ENCODE assay signal across 8 cellular contexts in the genomic region with DNA sequence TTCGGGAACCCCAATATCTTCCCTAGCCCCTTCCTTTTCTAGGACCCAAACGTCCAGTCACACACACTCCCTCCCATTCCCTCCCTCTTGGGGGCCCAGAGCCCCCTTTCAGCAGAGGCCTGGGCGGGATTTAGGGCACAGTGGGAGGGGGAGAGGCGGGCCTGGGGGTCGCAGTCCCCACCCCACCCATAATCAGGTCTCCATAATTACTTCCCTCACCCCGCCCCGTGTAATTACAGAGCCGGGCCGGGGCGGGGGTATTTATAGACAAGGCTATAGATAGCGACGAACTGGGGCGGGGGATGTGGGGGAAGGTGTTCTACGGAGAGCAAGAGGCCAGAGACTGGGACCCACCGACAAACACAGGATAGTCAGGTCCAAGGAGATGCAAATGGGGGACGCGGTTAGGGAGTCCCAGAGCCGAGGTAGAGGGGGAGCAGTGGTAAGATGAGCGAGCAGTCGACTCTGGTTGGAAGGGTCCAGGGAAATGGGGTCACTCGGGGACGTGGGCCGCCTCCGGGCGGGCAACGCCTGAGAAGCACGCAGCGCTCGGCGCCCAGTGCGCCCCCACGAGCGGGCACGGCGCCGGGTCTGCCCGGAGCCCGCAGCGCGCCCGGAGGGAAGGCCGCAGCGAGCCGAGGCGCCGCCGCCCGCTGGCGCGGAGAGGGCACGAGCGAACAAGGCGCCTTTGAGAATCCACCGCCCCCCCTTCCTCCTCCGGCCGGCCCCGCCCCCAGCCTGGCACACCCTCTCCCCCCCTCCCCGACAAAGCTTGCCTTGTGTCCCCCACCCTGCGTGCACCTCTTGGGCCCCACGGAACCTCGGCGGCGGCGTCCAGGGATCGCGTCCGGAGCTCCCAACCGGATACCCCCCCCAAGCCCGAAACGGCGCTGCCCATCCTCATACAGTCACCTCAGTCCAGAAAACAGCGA. TPM values are rescaled to one million over a fixed set of nuclear protein-coding genes. Genes with fewer than 3 reads are reported as not detected.
DNase-seq lines count a peak whose midpoint lies in the region; ATAC-seq and TF ChIP-seq lines count a peak whose summit lies in the region.

No MANE protein-coding gene starts in this region.

- in situ Hi-C loops in ACHN (cut with HindIII; ENCODE audit: low pct_ligation_motif_present, low pct_unique_long_range_greater_than_20kb, low sequenced_read_pairs) = no loop called here

- no peaks in the 10 kb centered on the region for H4K20me1 ChIP-seq in fibroblast of lung (ENCODE audit: control insufficient read depth, extremely low read depth, insufficient read depth, low read length)

- peaks cover 23% of the 10 kb centered on the region for H3K27me3 ChIP-seq in fibroblast of lung (ENCODE audit: control insufficient read depth, insufficient read depth, low read length)

- peak; percentile 29 to 45 (median 39) for ATAC-seq in T-cell (replicated peaks in 1 of 4)
- ATAC-seq in HG03565 (IDR thresholded peaks at IDR 0.05; ENCODE audit: unreplicated experiment) = no peak

- peaks cover 17 to 36% of the 10 kb centered on the region in 2 donors for H3K27me3 Mint-ChIP-seq in T-cell
- H3K27me3 Mint-ChIP-seq in nephron (ENCODE audit: low read depth) = peaks cover 38% of the 10 kb centered on the region

- POLR2A ChIA-PET in T-cell (lab: Charles Lee) = no interaction called here

- H3K9me3 Mint-ChIP-seq in T-cell (no peaks in the 10 kb centered on the region), nephron (no peaks in the 10 kb centered on the region)

- no peaks in the 10 kb centered on the region for H3K79me2 ChIP-seq in fibroblast of lung (ENCODE audit: control insufficient read depth, insufficient read depth, low read length)

- DNase-seq in COLO829 (ENCODE audit: low spot score) (peak; percentile 63), T-cell (peak in 8 of 34 experiments; percentile 21 to 49 (median 37)), fibroblast of lung (ENCODE audit: low read depth in 2 of 2) (peak in 1 of 2 donors; percentile 23), ACHN (no peak), NCI-H510A treated with DMSO at 0.1 percent for 48 hours (lab: John Stamatoyannopoulos, UW) (no peak), foreskin melanocyte (no peak)

- H3K36me3 Mint-ChIP-seq in T-cell = peaks cover 37% of the 10 kb centered on the region
- peaks cover 39% of the 10 kb centered on the region for H3K36me3 Mint-ChIP-seq in nephron (ENCODE audit: low read depth)

- H3K4me1 ChIP-seq in fibroblast of lung (ENCODE audit: control insufficient read depth, extremely low read depth, insufficient read depth, low read length) = no peaks in the 10 kb centered on the region

- H3K4me1 Mint-ChIP-seq in T-cell = peaks cover 21 to 26% (median 22%) of the 10 kb centered on the region in 3 donors
- H3K4me1 Mint-ChIP-seq in nephron = peaks cover 28% of the 10 kb centered on the region

- H3K9me3 ChIP-seq in fibroblast of lung (ENCODE audit: control insufficient read depth, insufficient read depth, low read depth, low read length) = no peaks in the 10 kb centered on the region

- peak overlapping the region in 1 of 2 donors; percentile 72 for H3K27ac Mint-ChIP-seq in T-cell
- no peak overlapping the region for H3K27ac Mint-ChIP-seq in nephron

- no peak overlapping the region for H2AFZ ChIP-seq in fibroblast of lung (ENCODE audit: low read length)

- H3K4me3 Mint-ChIP-seq in T-cell (peak overlapping the region; percentile 73 to 82 (median 78)), nephron (peak overlapping the region; percentile 81 to 86 (median 84))

- H3K4me3 ChIP-seq in fibroblast of lung (replicated peaks in 1 of 4; ENCODE audit: control extremely low read depth in 1 of 4, insufficient read depth in 1 of 4, low read depth in 3 of 4, low read length in 4 of 4) = peak overlapping the region in 2 of 4 experiments; percentile 35 to 37

- H3K36me3 ChIP-seq in fibroblast of lung (ENCODE audit: control insufficient read depth, insufficient read depth, low read length) = peaks cover 13% of the 10 kb centered on the region

- CTCF ChIA-PET in T-cell (lab: Charles Lee) = interaction anchor here in 1 of 2 donors (0.9 kb wide), 1 partner anchor 174 kb away, joined by 4 read pairs; no protein-coding TSS in a partner anchor

- H3K27ac ChIP-seq in fibroblast of lung (ENCODE audit: insufficient read depth, low read length) = no peak overlapping the region

- TF ChIP-seq CTCF in fibroblast of lung (conservative IDR thresholded peaks at IDR 0.05 in 1 of 2, IDR thresholded peaks at IDR 0.05 in 1 of 2; ENCODE audit: low read depth in 1 of 2, low read length in 2 of 2) (no peak), nephron (IDR thresholded peaks at IDR 0.05; ENCODE audit: unreplicated experiment in 3 of 3) (no peak)

- H3K9ac ChIP-seq in fibroblast of lung (ENCODE audit: insufficient read depth, low read length) = no peak overlapping the region

- H3K4me2 ChIP-seq in fibroblast of lung (ENCODE audit: extremely low read depth, insufficient read depth, low read length) = peak overlapping the region; percentile 8

RNA-seq across cellular contexts. Expression of a gene that starts 0.7 kb away (rescaled TPM):
- total RNA-seq in T-cell (1 to 10 TPM; 1.3 to 9.7 (median 2.7) TPM), fibroblast of lung (0.17 and 0.26 TPM in 2 replicates)
- 0.06 and 0.17 TPM in 2 replicates for polyA plus RNA-seq in fibroblast of lung
- 0.06 and 0.30 TPM in 2 replicates for polyA plus RNA-seq in fibroblast of lung (2012)
- not detected in 2 replicates for polyA minus RNA-seq in fibroblast of lung (ENCODE audit: low replicate concordance)

RNA-seq across cellular contexts. Expression of a gene that starts 7.5 kb away (rescaled TPM):
- total RNA-seq in T-cell (100 to 1,000 TPM in 2 of 5 donors, 10 to 100 TPM in 3; 65.5 to 104 (median 96.4) TPM), fibroblast of lung (20.0 and 25.9 TPM in 2 replicates)
- 33.1 and 34.0 TPM in 2 replicates for polyA plus RNA-seq in fibroblast of lung
- 28.7 and 29.7 TPM in 2 replicates for polyA plus RNA-seq in fibroblast of lung (2012)
- 44.5 and 46.2 TPM in 2 replicates for polyA minus RNA-seq in fibroblast of lung (ENCODE audit: low replicate concordance)

RNA-seq across cellular contexts. Expression of a gene that starts 7.7 kb away (rescaled TPM):
- total RNA-seq in T-cell (10 to 100 TPM; 19.1 to 44.0 (median 41.3) TPM), fibroblast of lung (89.9 and 112 TPM in 2 replicates)
- 121 and 160 TPM in 2 replicates for polyA plus RNA-seq in fibroblast of lung
- 192 and 237 TPM in 2 replicates for polyA plus RNA-seq in fibroblast of lung (2012)
- polyA minus RNA-seq in fibroblast of lung (ENCODE audit: low replicate concordance) = 193 and 277 TPM in 2 replicates

RNA-seq across cellular contexts. Expression of a gene that starts 11.5 kb away (rescaled TPM):
- total RNA-seq in T-cell (10 to 100 TPM; 13.9 to 27.7 (median 24.4) TPM), fibroblast of lung (11.0 and 11.4 TPM in 2 replicates)
- 4.9 and 5.9 TPM in 2 replicates for polyA plus RNA-seq in fibroblast of lung
- polyA plus RNA-seq in fibroblast of lung (2012) = 3.7 and 5.2 TPM in 2 replicates
- polyA minus RNA-seq in fibroblast of lung (ENCODE audit: low replicate concordance) = 3.2 TPM in 1 of 2 replicates, not detected in the other

RNA-seq across cellular contexts. Expression of a gene that starts 15.4 kb away (rescaled TPM):
- total RNA-seq in T-cell (10 to 100 TPM; 37.7 to 43.8 (median 42.6) TPM), fibroblast of lung (30.6 and 33.1 TPM in 2 replicates)
- polyA plus RNA-seq in fibroblast of lung = 24.7 and 27.3 TPM in 2 replicates
- polyA plus RNA-seq in fibroblast of lung (2012) = 51.3 and 58.5 TPM in 2 replicates
- polyA minus RNA-seq in fibroblast of lung (ENCODE audit: low replicate concordance) = 45.7 and 60.7 TPM in 2 replicates
